Comparison of ENCODE assay signal across 16 cellular contexts in the genomic region with DNA sequence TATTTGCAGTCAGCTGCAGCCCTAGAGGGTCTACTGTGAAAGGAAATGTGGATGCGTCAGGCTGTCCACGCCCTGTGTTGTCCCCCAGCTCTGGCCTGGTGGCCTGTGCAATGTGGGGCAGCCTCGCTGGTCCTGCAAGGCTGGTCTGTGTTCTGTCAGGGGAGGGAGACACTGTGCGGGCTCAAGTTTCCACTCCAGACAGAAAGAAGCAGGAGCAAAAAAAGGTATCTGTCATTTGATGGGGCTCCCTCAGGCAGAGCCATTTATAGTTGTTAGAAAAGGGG.
"Had no signal": no experiment of that assay in that cellular context is flagged by ENCODE, and none has a peak within 500 bp of the region (broad histone marks: within the 10 kb centered on the region; RNA-seq: fewer than 3 reads in every experiment).

No MANE protein-coding gene starts in this region.

- H3K27ac ChIP-seq: left lung, ovary, transverse colon had no signal

- H3K27me3 Mint-ChIP-seq: activated naive CD4-positive, alpha-beta T cell treated with anti-CD3 and anti-CD28 coated beads, Interleukin-2, amount 50 U/mL, for 24 hours had no signal

- H3K9me3 ChIP-seq: left lung, ovary, transverse colon had no signal

- DNase-seq: activated CD4-positive, alpha-beta T cell treated with anti-CD3 and anti-CD28 coated beads, Interleukin-2, amount 50 U/mL, for 1 hour; activated gamma-delta T cell; caudate nucleus; foreskin melanocyte; glutamatergic neuron; mesenchymal stem cell; naive thymus-derived CD8-positive, alpha-beta T cell; stimulated activated CD4-positive, alpha-beta T cell treated with anti-CD3 and anti-CD28 coated beads, Interleukin-12 subunit alpha, Interleukin-12 subunit beta, amount 100 ng/mL, for 4 hours; stimulated activated CD4-positive, alpha-beta T cell treated with anti-CD3 and anti-CD28 coated beads, Interleukin-1b, Interleukin-23, amount 100 ng/mL, for 48 hours; stimulated activated naive CD8-positive, alpha-beta T cell treated with anti-CD3 and anti-CD28 coated beads, Interleukin-15, Interleukin-2, amounts not matched to agents 100 U/mL and 50 U/mL, for 24 hours; transverse colon had no signal

- H3K9me3 Mint-ChIP-seq: naive thymus-derived CD8-positive, alpha-beta T cell; T-helper 1 cell treated with Interleukin-12 subunit alpha and Interleukin-12 subunit beta and Interleukin-4 antibody, amounts not matched to agents 30 μg/mL and 1 μg/mL, for 36 hours had no signal

- ATAC-seq: activated CD4-positive, CD25-positive, alpha-beta regulatory T cell treated with anti-CD3 and anti-CD28 coated beads, Interleukin-2, amount 50 U/mL, for 24 hours; left lung; naive thymus-derived CD8-positive, alpha-beta T cell; stimulated activated naive CD8-positive, alpha-beta T cell treated with anti-CD3 and anti-CD28 coated beads, Interleukin-15, Interleukin-2, amounts not matched to agents 100 U/mL and 50 U/mL, for 24 hours had no signal

- H3K36me3 ChIP-seq: left lung, ovary, transverse colon had no signal

- H3K4me3 ChIP-seq: left lung, ovary, transverse colon had no signal

- H3K4me3 Mint-ChIP-seq: activated naive CD4-positive, alpha-beta T cell treated with anti-CD3 and anti-CD28 coated beads, Interleukin-2, amount 50 U/mL, for 24 hours; naive thymus-derived CD8-positive, alpha-beta T cell; T-helper 1 cell treated with Interleukin-12 subunit alpha and Interleukin-12 subunit beta and Interleukin-4 antibody, amounts not matched to agents 30 μg/mL and 1 μg/mL, for 36 hours had no signal

- H3K36me3 Mint-ChIP-seq: activated naive CD4-positive, alpha-beta T cell treated with anti-CD3 and anti-CD28 coated beads, Interleukin-2, amount 50 U/mL, for 24 hours; naive thymus-derived CD8-positive, alpha-beta T cell had no signal

- H3K27me3 ChIP-seq: left lung, ovary, transverse colon had no signal

- H3K4me1 ChIP-seq: left lung, transverse colon had no signal

- H3K27ac Mint-ChIP-seq: activated naive CD4-positive, alpha-beta T cell treated with anti-CD3 and anti-CD28 coated beads, Interleukin-2, amount 50 U/mL, for 24 hours; T-helper 1 cell treated with Interleukin-12 subunit alpha and Interleukin-12 subunit beta and Interleukin-4 antibody, amounts not matched to agents 30 μg/mL and 1 μg/mL, for 36 hours had no signal

- H3K4me1 Mint-ChIP-seq: activated naive CD4-positive, alpha-beta T cell treated with anti-CD3 and anti-CD28 coated beads, Interleukin-2, amount 50 U/mL, for 24 hours had no signal
